Comparison of ENCODE assay signal across 17 cellular contexts in the genomic region with DNA sequence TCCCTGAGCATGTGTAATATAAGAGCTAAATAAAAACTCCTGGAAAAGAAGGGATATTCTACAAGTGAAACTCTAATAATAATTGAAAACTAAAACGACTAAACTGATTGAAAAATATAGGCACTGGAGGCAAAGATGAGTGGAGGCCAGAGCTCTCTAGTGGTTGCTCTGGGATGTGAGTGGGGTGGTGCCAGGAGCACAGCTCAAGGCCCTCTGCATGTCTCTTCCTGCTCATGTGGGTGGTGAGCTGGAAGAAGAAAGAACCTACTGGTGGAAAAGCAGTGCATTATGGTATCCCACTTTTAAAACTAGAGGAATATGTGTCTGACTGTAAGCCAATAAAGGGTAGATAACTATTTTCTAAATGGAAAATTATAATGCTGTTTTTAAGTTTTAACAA.
"Had no signal": no experiment of that assay in that cellular context is flagged by ENCODE, and none has a peak within 500 bp of the region (broad histone marks: within the 10 kb centered on the region; RNA-seq: fewer than 3 reads in every experiment).

No MANE protein-coding gene starts in this region.

- H3K4me3 ChIP-seq: thoracic aorta had no signal

- H3K4me1 Mint-ChIP-seq: activated B cell treated with CpG ODN at 0.5 μM for 24 hours; stimulated activated effector memory CD8-positive, alpha-beta T cell treated with anti-CD3 and anti-CD28 coated beads, Interleukin-12 subunit alpha, Interleukin-12 subunit beta, amount 100 ng/mL, for 72 hours had no signal

- H3K27ac Mint-ChIP-seq: activated B cell treated with CpG ODN at 0.5 μM for 24 hours; activated CD8-positive, alpha-beta T cell treated with anti-CD3 and anti-CD28 coated beads for 36 hours; activated naive CD4-positive, alpha-beta T cell treated with anti-CD3 and anti-CD28 coated beads, Interleukin-2, amount 50 U/mL, for 72 hours; nephron; stimulated activated effector memory CD8-positive, alpha-beta T cell treated with anti-CD3 and anti-CD28 coated beads, Interleukin-12 subunit alpha, Interleukin-12 subunit beta, amount 100 ng/mL, for 72 hours had no signal

- H3K36me3 Mint-ChIP-seq: stimulated activated effector memory CD8-positive, alpha-beta T cell treated with anti-CD3 and anti-CD28 coated beads, Interleukin-12 subunit alpha, Interleukin-12 subunit beta, amount 100 ng/mL, for 72 hours had no signal

- ATAC-seq: activated CD8-positive, alpha-beta T cell treated with anti-CD3 and anti-CD28 coated beads for 36 hours; activated naive CD4-positive, alpha-beta T cell treated with anti-CD3 and anti-CD28 coated beads, Interleukin-2, amount 50 U/mL, for 72 hours; activated T-cell treated with anti-CD3 and anti-CD28 coated beads, Interleukin-2, amount 50 U/mL, for 4 hours; stimulated activated effector memory CD8-positive, alpha-beta T cell treated with anti-CD3 and anti-CD28 coated beads, Interleukin-12 subunit alpha, Interleukin-12 subunit beta, amount 100 ng/mL, for 72 hours had no signal

- H3K36me3 ChIP-seq: thoracic aorta had no signal

- DNase-seq: activated B cell treated with CpG ODN at 0.5 μM for 24 hours; activated CD4-positive, alpha-beta T cell treated with anti-CD3 and anti-CD28 coated beads for 48 hours; activated CD8-positive, alpha-beta T cell treated with anti-CD3 and anti-CD28 coated beads for 36 hours; activated effector memory CD4-positive, alpha-beta T cell treated with anti-CD3 and anti-CD28 coated beads, Interleukin-2, amount 50 U/mL, for 16 hours; activated T-cell treated with anti-CD3 and anti-CD28 coated beads, Interleukin-2, amount 50 U/mL, for 4 hours; central memory CD4-positive, alpha-beta T cell; cortex of kidney; effector CD4-positive, alpha-beta T cell; foreskin melanocyte; kidney glomerular epithelial cell; nucleus accumbens; posterior cingulate gyrus; retina had no signal

- H3K4me3 Mint-ChIP-seq: activated B cell treated with CpG ODN at 0.5 μM for 24 hours; activated CD8-positive, alpha-beta T cell treated with anti-CD3 and anti-CD28 coated beads for 36 hours; activated T-cell treated with anti-CD3 and anti-CD28 coated beads, Interleukin-2, amount 50 U/mL, for 4 hours; nephron; stimulated activated effector memory CD8-positive, alpha-beta T cell treated with anti-CD3 and anti-CD28 coated beads, Interleukin-12 subunit alpha, Interleukin-12 subunit beta, amount 100 ng/mL, for 72 hours had no signal

- H3K9me3 ChIP-seq: thoracic aorta had no signal

- H3K27ac ChIP-seq: thoracic aorta had no signal
